In the genomic region with DNA sequence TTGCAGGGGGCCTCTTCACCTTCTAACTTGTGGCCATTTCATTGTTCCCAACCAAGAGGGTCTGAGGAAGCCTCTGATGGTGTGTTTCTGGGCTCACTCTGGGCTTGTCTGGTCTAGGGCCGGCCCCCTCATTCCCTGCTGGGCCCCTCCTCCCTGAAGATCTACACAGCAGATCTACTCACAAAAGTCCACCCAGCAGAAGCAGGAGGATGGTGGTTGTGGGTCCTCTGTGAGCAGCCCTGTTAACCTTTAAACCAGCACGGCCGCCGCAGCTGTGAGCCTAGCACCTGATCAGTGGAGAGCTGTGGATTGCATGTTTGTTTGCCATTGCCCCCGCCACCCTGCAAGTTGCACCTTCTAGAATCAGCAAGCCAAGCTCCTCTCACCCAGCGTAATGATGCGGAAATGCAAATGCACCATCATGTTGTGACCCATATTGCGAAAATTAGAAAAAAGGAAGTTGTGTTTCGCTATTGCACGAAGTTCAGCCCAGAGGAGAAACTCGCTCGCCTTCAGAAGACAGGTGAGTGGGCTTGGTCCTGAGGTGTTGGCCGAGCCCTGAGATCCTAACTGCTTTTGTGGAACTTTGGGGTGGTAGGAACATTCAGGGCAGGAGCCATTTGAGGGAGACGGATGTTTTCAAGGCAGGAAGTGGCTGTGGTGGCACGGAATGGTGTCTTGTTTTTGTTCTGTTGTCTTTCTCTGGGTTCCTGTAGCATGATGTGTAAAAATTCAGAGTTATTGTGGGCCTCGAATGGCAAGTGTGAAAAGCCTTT, we compare ENCODE assay signal across 8 cellular contexts. TPM values are rescaled to one million over a fixed set of nuclear protein-coding genes. Genes with fewer than 3 reads are reported as not detected.
DNase-seq lines count a peak whose midpoint lies in the region; ATAC-seq and TF ChIP-seq lines count a peak whose summit lies in the region.

No MANE protein-coding gene starts in this region.

- TF ChIP-seq CTCF in endothelial cell (IDR thresholded peaks at IDR 0.05; ENCODE audit: unreplicated experiment), result no peak

- peak overlapping the region; percentile 38 for H3K4me3 Mint-ChIP-seq in endothelial cell (ENCODE audit: unreplicated experiment)

- peak overlapping the region; percentile 8 for H3K27ac Mint-ChIP-seq in endothelial cell (ENCODE audit: unreplicated experiment)

- H3K27me3 Mint-ChIP-seq in endothelial cell (ENCODE audit: unreplicated experiment), result peaks cover 3% of the 10 kb centered on the region

- H3K9me3 Mint-ChIP-seq in endothelial cell (ENCODE audit: unreplicated experiment), result no peaks in the 10 kb centered on the region

- DNase-seq in AML-193 (lab: John Stamatoyannopoulos, UW) (peak; percentile 83 to 88), endothelial cell (ENCODE audit: low spot score) (no peak), NCI-H1417 treated with DMSO at 0.1 percent for 48 hours (lab: John Stamatoyannopoulos, UW) (no peak), DMS 273 treated with DMSO at 0.1 percent for 48 hours (lab: John Stamatoyannopoulos, UW) (no peak)
- DNase-seq in activated CD4-positive, alpha-beta T cell treated with anti-CD3 and anti-CD28 coated beads for 4 hours, result peak; percentile 60 to 62
- DNase-seq in stimulated activated CD4-positive, alpha-beta T cell treated with anti-CD3 and anti-CD28 coated beads, Interleukin-12 subunit alpha, Interleukin-12 subunit beta, amount 100 ng/mL, for 48 hours (ENCODE audit: low read depth in 2 of 3, low spot score in 1 of 3), result peak in 2 of 3 donors; percentile 45 to 52

- H3K36me3 Mint-ChIP-seq in endothelial cell (ENCODE audit: low read depth, unreplicated experiment), result no peaks in the 10 kb centered on the region

- ATAC-seq in GM19452 (IDR thresholded peaks at IDR 0.05; ENCODE audit: unreplicated experiment) (peak; percentile 69), HG03520 (IDR thresholded peaks at IDR 0.05; ENCODE audit: unreplicated experiment) (peak; percentile 81)

- H3K4me1 Mint-ChIP-seq in endothelial cell (ENCODE audit: unreplicated experiment), result peaks cover 19% of the 10 kb centered on the region

RNA-seq across cellular contexts. Expression of a gene that starts 16.7 kb away (rescaled TPM):
- total RNA-seq in endothelial cell (ENCODE audit: unreplicated experiment), result 1.1 TPM

Comparison
In these comparisons a context has a peak if more than half of its experiments do, and no peak if none do; other contexts are left out.
1. DNase-seq: peak in AML-193 (2 of 2), activated CD4-positive, alpha-beta T cell treated with anti-CD3 and anti-CD28 coated beads for 4 hours (2 of 2) and stimulated activated CD4-positive, alpha-beta T cell treated with anti-CD3 and anti-CD28 coated beads, Interleukin-12 subunit alpha, Interleukin-12 subunit beta, amount 100 ng/mL, for 48 hours (2 of 3); none in endothelial cell (single experiment), NCI-H1417 treated with DMSO at 0.1 percent for 48 hours (single experiment) and DMS 273 treated with DMSO at 0.1 percent for 48 hours (single experiment).